ENCODE assay signal across 8 cellular contexts in genomic region chr4:158172558-158173258, GRCh38. TPM values are rescaled to one million over a fixed set of nuclear protein-coding genes. Genes with fewer than 3 reads are reported as not detected.
DNase-seq lines count a peak whose midpoint lies in the region; ATAC-seq, FAIRE-seq and TF ChIP-seq lines count a peak whose summit lies in the region.

GASK1B (minus strand) TSS chr4:158173025; CDS start chr4:158171375, 1,650 bp downstream.

- H3K27ac ChIP-seq in RWPE2 (ENCODE audit: poor library complexity, severe bottlenecking) (peak within 1 kb of the TSS; percentile 16), muscle layer of colon (ENCODE audit: low read depth, low read length) (peak within 1 kb of the TSS; percentile 69)

- no peak for FAIRE-seq in HTR-8/SVneo (lab: Jason Lieb, UNC)
- FAIRE-seq in GM19239 (lab: Jason Lieb, UNC), result no peak

- DNase-seq in SKM-1 treated with dmso at 0.1 percent for 144 hours (lab: John Stamatoyannopoulos, UW; ENCODE audit: unreplicated experiment) (peak; percentile 27), SKM-1 (lab: John Stamatoyannopoulos, UW; ENCODE audit: unreplicated experiment) (no peak), HTR-8/SVneo (ENCODE audit: insufficient read length, low spot score) (peak; percentile 46), RWPE2 (ENCODE audit: low spot score) (no peak), epithelial cell of proximal tubule (ENCODE audit: low read depth) (peak; percentile 40), GM19239 (ENCODE audit: insufficient read length, low spot score) (no peak)

- H3K4me1 ChIP-seq in RWPE2 (ENCODE audit: insufficient read depth, poor library complexity, severe bottlenecking), result peaks cover 16% of the 10 kb centered on the region
- H3K4me1 ChIP-seq in muscle layer of colon (ENCODE audit: insufficient read depth, low read length), result peaks cover 34% of the 10 kb centered on the region

- ATAC-seq in RWPE2 (ENCODE audit: low read depth) (0 out of 3 replicates have a peak, but pooled peaks have one; percentile 37), GM18498 (IDR thresholded peaks at IDR 0.05; ENCODE audit: unreplicated experiment) (no peak)

- H3K9me3 ChIP-seq in RWPE2 (ENCODE audit: severe bottlenecking) (no peaks in the 10 kb centered on the region), muscle layer of colon (ENCODE audit: low read length) (no peaks in the 10 kb centered on the region)

- H3K36me3 ChIP-seq in RWPE2 (ENCODE audit: low read depth) (no peaks in the 10 kb centered on the region), muscle layer of colon (ENCODE audit: insufficient read depth, low read length) (no peaks in the 10 kb centered on the region)

- H3K9ac ChIP-seq in muscle layer of colon (ENCODE audit: low read length), result peak within 1 kb of the TSS; percentile 67

- H3K27me3 ChIP-seq in RWPE2 (ENCODE audit: insufficient read depth, poor library complexity, severe bottlenecking) (no peaks in the 10 kb centered on the region), muscle layer of colon (ENCODE audit: control insufficient read depth in 1 of 2, insufficient read depth in 2 of 2, low read length in 2 of 2) (no peaks in the 10 kb centered on the region)

- TF ChIP-seq CTCF in RWPE2 (IDR thresholded peaks at IDR 0.05; ENCODE audit: poor library complexity, severe bottlenecking) (peak; percentile 92), epithelial cell of proximal tubule (conservative IDR thresholded peaks at IDR 0.05; ENCODE audit: low read depth, low read length) (peak; percentile 84)

- peak within 1 kb of the TSS; percentile 14 for H3K4me3 ChIP-seq in RWPE2 (ENCODE audit: severe bottlenecking)
- H3K4me3 ChIP-seq in epithelial cell of proximal tubule (ENCODE audit: low read depth, low read length), result peak within 1 kb of the TSS; percentile 5
- peak within 1 kb of the TSS; percentile 67 to 69 for H3K4me3 ChIP-seq in muscle layer of colon (ENCODE audit: low read depth in 1 of 2, low read length in 2 of 2)

RNA-seq across cellular contexts. Expression of gene GASK1B, which starts in this region (rescaled TPM):
- 0.17 and 0.51 TPM in 2 replicates for total RNA-seq in epithelial cell of proximal tubule

Comparison
In these comparisons a context has a peak if more than half of its experiments do, and no peak if none do; other contexts are left out.
1. DNase-seq: peak in SKM-1 treated with dmso at 0.1 percent for 144 hours (single experiment) and HTR-8/SVneo (single experiment); none in SKM-1 (single experiment), RWPE2 (single experiment) and GM19239 (single experiment).
2. Peak in DNase-seq and H3K4me3 ChIP-seq in epithelial cell of proximal tubule; RNA of the gene not detected or under 1 TPM.
3. H3K4me3 ChIP-seq: peak in every context shown above with its lines; median percentile 68 in muscle layer of colon; 14 in RWPE2; 5 in epithelial cell of proximal tubule.